ENCODE assay signal across 11 cellular contexts in genomic region chr17:38728290-38728831, GRCh38. TPM values are rescaled to one million over a fixed set of nuclear protein-coding genes. Genes with fewer than 3 reads are reported as not detected.
DNase-seq lines count a peak whose midpoint lies in the region; ATAC-seq, FAIRE-seq and TF ChIP-seq lines count a peak whose summit lies in the region.
"Had no signal": no experiment of that assay in that cellular context is flagged by ENCODE, and none has a peak within 500 bp of the region (broad histone marks: within the 10 kb centered on the region; RNA-seq: fewer than 3 reads in every experiment).

No MANE protein-coding gene starts in this region.

- peak; percentile 36 for ATAC-seq in activated naive CD8-positive, alpha-beta T cell treated with anti-CD3 and anti-CD28 coated beads, Interleukin-2, amount 10 ng/mL, durations not matched to agents 7 days and 5 days (ENCODE audit: low read depth)
- no peak for ATAC-seq in left lung

- H3K27me3 Mint-ChIP-seq in activated naive CD8-positive, alpha-beta T cell treated with anti-CD3 and anti-CD28 coated beads, Interleukin-2, amount 10 ng/mL, durations not matched to agents 7 days and 5 days, result no peaks in the 10 kb centered on the region

- H3K9me3 ChIP-seq in left lung, result no peaks in the 10 kb centered on the region

- H3K27ac Mint-ChIP-seq in activated naive CD8-positive, alpha-beta T cell treated with anti-CD3 and anti-CD28 coated beads, Interleukin-2, amount 10 ng/mL, durations not matched to agents 7 days and 5 days, result peak overlapping the region; percentile 84

- peak overlapping the region in 1 of 2 donors; percentile 85 for H3K27ac ChIP-seq in left lung

- peaks cover 18 to 54% of the 10 kb centered on the region in 2 donors for H3K4me1 ChIP-seq in left lung

- no peak overlapping the region for H3K4me3 ChIP-seq in left lung
- H3K4me3 ChIP-seq: lung had no signal

- H3K36me3 Mint-ChIP-seq in activated naive CD8-positive, alpha-beta T cell treated with anti-CD3 and anti-CD28 coated beads, Interleukin-2, amount 10 ng/mL, durations not matched to agents 7 days and 5 days, result peaks cover 10% of the 10 kb centered on the region

- FAIRE-seq in GM12891 (lab: Jason Lieb, UNC), result no peak
- FAIRE-seq: colon had no signal

- H3K36me3 ChIP-seq in left lung, result peaks cover 0 to 28% of the 10 kb centered on the region in 2 donors

- intact Hi-C loops in left lung (cut with DNase I), result no loop called here

- TF ChIP-seq POLR2A in GM12891 (IDR thresholded peaks at IDR 0.05; ENCODE audit: low read depth, low read length), result no peak

- TF ChIP-seq CTCF in left lung (IDR thresholded peaks at IDR 0.05), result no peak

- no peaks in the 10 kb centered on the region for H3K9me3 Mint-ChIP-seq in activated naive CD8-positive, alpha-beta T cell treated with anti-CD3 and anti-CD28 coated beads, Interleukin-2, amount 10 ng/mL, durations not matched to agents 7 days and 5 days

- peak overlapping the region; percentile 73 for H3K4me3 Mint-ChIP-seq in activated naive CD8-positive, alpha-beta T cell treated with anti-CD3 and anti-CD28 coated beads, Interleukin-2, amount 10 ng/mL, durations not matched to agents 7 days and 5 days

- POLR2A ChIA-PET in activated naive CD8-positive, alpha-beta T cell treated with anti-CD3 and anti-CD28 coated beads, Interleukin-2, amount 10 ng/mL, durations not matched to agents 7 days and 5 days (lab: Charles Lee), result interaction anchor here (0.6 to 3.3 kb wide), 16 partner anchors 11 to 197 kb away, joined by 3 to 111 read pairs (median 5); partner anchors contain the start of genes CWC25, EPOP, LASP1 and LASP1NB

- DNase-seq in GM12891 (ENCODE audit: insufficient read length, low spot score) (no peak), T-helper 9 cell (peak; percentile 56), cortex of kidney (lab: John Stamatoyannopoulos, UW) (no peak), HT-29 (ENCODE audit: low spot score) (no peak), NCI-H2029 treated with DMSO at 0.1 percent for 48 hours (lab: John Stamatoyannopoulos, UW) (no peak), left lung (no peak)
- peak; percentile 68 for DNase-seq in activated naive CD8-positive, alpha-beta T cell treated with anti-CD3 and anti-CD28 coated beads, Interleukin-2, amount 10 ng/mL, durations not matched to agents 7 days and 5 days
- DNase-seq in stimulated activated CD8-positive, alpha-beta memory T cell treated with anti-CD3 and anti-CD28 coated beads, Interleukin-12 subunit alpha, Interleukin-12 subunit beta, amount 100 ng/mL, for 1 hour (ENCODE audit: low read depth), result peak; percentile 53
- DNase-seq: NCI-H774 had no signal

- H3K4me1 Mint-ChIP-seq in activated naive CD8-positive, alpha-beta T cell treated with anti-CD3 and anti-CD28 coated beads, Interleukin-2, amount 10 ng/mL, durations not matched to agents 7 days and 5 days, result peaks cover 48% of the 10 kb centered on the region

- H3K27me3 ChIP-seq in left lung, result no peaks in the 10 kb centered on the region

TF ChIP-seq in GM12891, 5 proteins besides CTCF, POLR2A, EP300 and RAD21:
- TF ChIP-seq POLR2AphosphoS5 (IDR thresholded peaks at IDR 0.05; ENCODE audit: low read depth, low read length) (peak; percentile 75), POU2F2 (IDR thresholded peaks at IDR 0.05; ENCODE audit: low read depth, low read length) (no peak; the same call in 1 of the 2 replicates), SPI1 (IDR thresholded peaks at IDR 0.05; ENCODE audit: low read depth, low read length) (0 out of 2 replicates have a peak, but pooled peaks have one; percentile 41), TAF1 (IDR thresholded peaks at IDR 0.05; ENCODE audit: low read depth, low read length) (no peak), PAX5 (IDR thresholded peaks at IDR 0.05; ENCODE audit: insufficient read depth, low read length, severe bottlenecking) (no peak)

RNA-seq across cellular contexts. Expression of gene CISD3, which starts 1.8 kb away (rescaled TPM):
- polyA plus RNA-seq in GM12891 (2012; ENCODE audit: low read depth, missing spikeins), result 4.7 TPM
- 10 to 100 TPM; 30.4 to 37.3 TPM for total RNA-seq in activated naive CD8-positive, alpha-beta T cell treated with anti-CD3 and anti-CD28 coated beads, Interleukin-2, amount 10 ng/mL, durations not matched to agents 7 days and 5 days
- 54.0 and 100 TPM in 2 replicates for total RNA-seq in HT-29 (2014; rRNA removed; shearing (Covaris generic))
- total RNA-seq in left lung, result 10 to 100 TPM; 32.9 to 49.2 TPM

RNA-seq across cellular contexts. Expression of gene PCGF2, which starts 19.8 kb away (rescaled TPM):
- 21.5 TPM for polyA plus RNA-seq in GM12891 (2012; ENCODE audit: low read depth, missing spikeins)
- total RNA-seq in activated naive CD8-positive, alpha-beta T cell treated with anti-CD3 and anti-CD28 coated beads, Interleukin-2, amount 10 ng/mL, durations not matched to agents 7 days and 5 days, result 1 to 10 TPM; 1.8 to 2.0 TPM
- 8.7 and 18.9 TPM in 2 replicates for total RNA-seq in HT-29 (2014; rRNA removed; shearing (Covaris generic))
- total RNA-seq in left lung, result 10 to 100 TPM; 40.0 to 49.5 TPM

RNA-seq across cellular contexts. Expression of gene MLLT6, which starts 23.3 kb away (rescaled TPM):
- polyA plus RNA-seq in GM12891 (2012; ENCODE audit: low read depth, missing spikeins), result 34.8 TPM
- total RNA-seq in activated naive CD8-positive, alpha-beta T cell treated with anti-CD3 and anti-CD28 coated beads, Interleukin-2, amount 10 ng/mL, durations not matched to agents 7 days and 5 days, result 100 to 1,000 TPM; 333 to 343 TPM
- total RNA-seq in HT-29 (2014; rRNA removed; shearing (Covaris generic)), result 219 and 252 TPM in 2 replicates
- 100 to 1,000 TPM in 1 of 2 donors, 10 to 100 TPM in 1; 80.0 to 102 TPM for total RNA-seq in left lung

RNA-seq across cellular contexts. Expression of gene PSMB3, which starts 24.2 kb away (rescaled TPM):
- polyA plus RNA-seq in GM12891 (2012; ENCODE audit: low read depth, missing spikeins), result 253 TPM
- 100 to 1,000 TPM; 182 to 189 TPM for total RNA-seq in activated naive CD8-positive, alpha-beta T cell treated with anti-CD3 and anti-CD28 coated beads, Interleukin-2, amount 10 ng/mL, durations not matched to agents 7 days and 5 days
- 828 and 837 TPM in 2 replicates for total RNA-seq in HT-29 (2014; rRNA removed; shearing (Covaris generic))
- total RNA-seq in left lung, result 100 to 1,000 TPM; 123 to 191 TPM

RNA-seq across cellular contexts. Expression of gene EPOP, which starts 53.6 kb away (rescaled TPM):
- 6.8 TPM for polyA plus RNA-seq in GM12891 (2012; ENCODE audit: low read depth, missing spikeins)
- 1 to 10 TPM; 7.2 TPM for total RNA-seq in activated naive CD8-positive, alpha-beta T cell treated with anti-CD3 and anti-CD28 coated beads, Interleukin-2, amount 10 ng/mL, durations not matched to agents 7 days and 5 days
- total RNA-seq in HT-29 (2014; rRNA removed; shearing (Covaris generic)), result 11.1 and 13.9 TPM in 2 replicates
- total RNA-seq in left lung, result 1 to 10 TPM; 1.5 to 2.1 TPM

Comparison
In these comparisons a context has a peak if more than half of its experiments do, and no peak if none do; other contexts are left out.
1. DNase-seq: peak in T-helper 9 cell (single experiment), activated naive CD8-positive, alpha-beta T cell treated with anti-CD3 and anti-CD28 coated beads, Interleukin-2, amount 10 ng/mL, durations not matched to agents 7 days and 5 days (single experiment) and stimulated activated CD8-positive, alpha-beta memory T cell treated with anti-CD3 and anti-CD28 coated beads, Interleukin-12 subunit alpha, Interleukin-12 subunit beta, amount 100 ng/mL, for 1 hour (single experiment); none in GM12891 (single experiment), cortex of kidney (single experiment), HT-29 (single experiment), NCI-H2029 treated with DMSO at 0.1 percent for 48 hours (single experiment) and left lung (0 of 2).